In the genomic region with DNA sequence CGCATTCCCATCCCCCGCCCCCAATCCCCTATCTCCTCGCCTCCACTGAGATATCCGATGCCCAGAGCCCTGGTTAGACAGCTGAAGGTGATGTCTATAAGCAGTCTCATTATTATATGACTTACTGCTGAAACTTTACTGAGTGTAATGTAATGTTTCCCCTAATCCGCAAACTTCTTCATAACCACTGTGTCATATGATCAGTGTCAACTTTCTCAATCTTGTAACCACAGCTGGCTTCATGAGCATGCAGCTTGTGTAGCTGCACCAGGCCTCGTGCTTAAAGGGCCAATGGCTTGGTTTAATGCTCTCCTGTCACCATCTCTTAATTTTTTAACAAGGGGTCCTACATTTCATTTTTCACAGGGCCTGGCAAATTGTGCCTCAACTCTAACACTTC, we compare ENCODE assay signal across 10 cellular contexts. TPM values are rescaled to one million over a fixed set of nuclear protein-coding genes. Genes with fewer than 3 reads are reported as not detected.
DNase-seq lines count a peak whose midpoint lies in the region; ATAC-seq, FAIRE-seq and TF ChIP-seq lines count a peak whose summit lies in the region.
"Had no signal": no experiment of that assay in that cellular context is flagged by ENCODE, and none has a peak within 500 bp of the region (broad histone marks: within the 10 kb centered on the region; RNA-seq: fewer than 3 reads in every experiment).

No MANE protein-coding gene starts in this region.

- no peak overlapping the region for H3K27ac Mint-ChIP-seq in T-helper 2 cell treated with Interferon-gamma antibody and Interleukin-4, amounts not matched to agents 5 μg/mL and 100 μg/mL, for 36 hours
- peak overlapping the region; percentile 12 for H3K27ac Mint-ChIP-seq in memory B cell

- peak overlapping the region; percentile 5 for H3K4me3 Mint-ChIP-seq in T-helper 2 cell treated with Interferon-gamma antibody and Interleukin-4, amounts not matched to agents 5 μg/mL and 100 μg/mL, for 36 hours
- no peak overlapping the region for H3K4me3 Mint-ChIP-seq in memory B cell

- no peaks in the 10 kb centered on the region for H3K9me3 Mint-ChIP-seq in T-helper 2 cell treated with Interferon-gamma antibody and Interleukin-4, amounts not matched to agents 5 μg/mL and 100 μg/mL, for 36 hours
- H3K9me3 Mint-ChIP-seq in memory B cell: no peaks in the 10 kb centered on the region

- peak; percentile 81 for ATAC-seq in HG02870 (IDR thresholded peaks at IDR 0.05; ENCODE audit: unreplicated experiment)
- ATAC-seq in memory B cell (ENCODE audit: low read depth): peak; percentile 76
- ATAC-seq: foreskin keratinocyte had no signal

- H3K4me1 Mint-ChIP-seq in T-helper 2 cell treated with Interferon-gamma antibody and Interleukin-4, amounts not matched to agents 5 μg/mL and 100 μg/mL, for 36 hours (ENCODE audit: low read depth): peaks cover 13% of the 10 kb centered on the region
- peaks cover 10% of the 10 kb centered on the region for H3K4me1 Mint-ChIP-seq in memory B cell

- no peak for FAIRE-seq in urothelium cell line (lab: Jason Lieb, UNC)
- FAIRE-seq: H54 had no signal

- TF ChIP-seq CTCF in GM10248 (IDR thresholded peaks at IDR 0.05; ENCODE audit: control extremely low read depth, extremely low read depth, low read depth, missing control alignments): no peak

- CTCF ChIA-PET in GM10248 (lab: Yijun Ruan, JAX): interaction anchor here (0.7 to 1.5 kb wide), 6 partner anchors 11 to 64 kb away, joined by 3 to 4 read pairs (median 3); no protein-coding TSS in a partner anchor

- H3K36me3 Mint-ChIP-seq in T-helper 2 cell treated with Interferon-gamma antibody and Interleukin-4, amounts not matched to agents 5 μg/mL and 100 μg/mL, for 36 hours (ENCODE audit: low read depth): no peaks in the 10 kb centered on the region
- no peaks in the 10 kb centered on the region for H3K36me3 Mint-ChIP-seq in memory B cell

- no peaks in the 10 kb centered on the region for H3K27me3 Mint-ChIP-seq in T-helper 2 cell treated with Interferon-gamma antibody and Interleukin-4, amounts not matched to agents 5 μg/mL and 100 μg/mL, for 36 hours (ENCODE audit: low read depth)
- H3K27me3 Mint-ChIP-seq in memory B cell: no peaks in the 10 kb centered on the region

- peak; percentile 38 for DNase-seq in GM10248 (ENCODE audit: extremely low spot score)
- peak; percentile 31 for DNase-seq in T-helper 2 cell treated with Interferon-gamma antibody and Interleukin-4, amounts not matched to agents 5 μg/mL and 100 μg/mL, for 36 hours (ENCODE audit: low spot score)
- DNase-seq in memory B cell (ENCODE audit: low spot score in 2 of 2): no peak
- DNase-seq in dedifferentiated amniotic fluid mesenchymal stem cell (ENCODE audit: extremely low spot score): no peak
- no peak for DNase-seq in urothelium cell line (ENCODE audit: low spot score)
- DNase-seq in NCI-H2029 (lab: John Stamatoyannopoulos, UW): no peak
- DNase-seq in ureter (ENCODE audit: low spot score): no peak
- DNase-seq: foreskin keratinocyte had no signal

- POLR2A ChIA-PET in GM10248 (lab: Yijun Ruan, JAX): interaction anchor here (0.7 kb wide), 1 partner anchor 114 kb away, joined by 3 read pairs; the partner anchor contains the start of gene ITCH

RNA-seq across cellular contexts. Expression of gene ASIP, which starts 8.1 kb away (rescaled TPM):
- total RNA-seq in ureter: 0.70 TPM
- total RNA-seq: foreskin keratinocyte had no signal

RNA-seq across cellular contexts. Expression of gene AHCY, which starts 53.9 kb away (rescaled TPM):
- total RNA-seq in ureter: 103 TPM

Comparison
In these comparisons a context has a peak if more than half of its experiments do, and no peak if none do; other contexts are left out.
1. DNase-seq: peak in GM10248 (single experiment) and T-helper 2 cell treated with Interferon-gamma antibody and Interleukin-4, amounts not matched to agents 5 μg/mL and 100 μg/mL, for 36 hours (single experiment); none in memory B cell (0 of 2), dedifferentiated amniotic fluid mesenchymal stem cell (single experiment), urothelium cell line (single experiment), NCI-H2029 (single experiment) and ureter (single experiment).